Comparison of ENCODE assay signal across 17 cellular contexts in genomic region chr1:183892351-183892793, GRCh38.
A peak's percentile ranks its signal among the peaks of the same experiment; 100 is the strongest.
DNase-seq lines count a peak whose midpoint lies in the region; ATAC-seq, FAIRE-seq and TF ChIP-seq lines count a peak whose summit lies in the region.
"Had no signal": no experiment of that assay in that cellular context is flagged by ENCODE, and none has a peak within 500 bp of the region (broad histone marks: within the 10 kb centered on the region; RNA-seq: fewer than 3 reads in every experiment).

No MANE protein-coding gene starts in this region.

- TF ChIP-seq CTCF in D721Med (IDR thresholded peaks at IDR 0.05; ENCODE audit: insufficient read depth, missing control alignments): no peak
- no peak for TF ChIP-seq CTCF in fibroblast of mammary gland (conservative IDR thresholded peaks at IDR 0.05; ENCODE audit: control insufficient read depth, insufficient read depth, low read depth, low read length)
- no peak for TF ChIP-seq CTCF in omental fat pad (IDR thresholded peaks at IDR 0.05)
- TF ChIP-seq CTCF in GM10266 (IDR thresholded peaks at IDR 0.05; ENCODE audit: control insufficient read depth, insufficient read depth, low read depth, missing control alignments): no peak

- H3K4me3 ChIP-seq in fibroblast of mammary gland (ENCODE audit: control insufficient read depth, low read depth, low read length): no peak overlapping the region
- H3K4me3 ChIP-seq: ovary, thoracic aorta had no signal

- DNase-seq in D721Med (ENCODE audit: insufficient read length, low spot score) (no peak), NOMO-1 (lab: John Stamatoyannopoulos, UW; ENCODE audit: unreplicated experiment in 2 of 2) (peak; percentile 75 to 78), fibroblast of mammary gland (ENCODE audit: low read depth) (peak; percentile 36), omental fat pad (ENCODE audit: low spot score) (no peak), left colon (no peak), GM10266 (ENCODE audit: extremely low spot score) (no peak)
- DNase-seq: activated T-cell treated with anti-CD3 and anti-CD28 coated beads, Interleukin-2, amount 50 U/mL, for 72 hours; amniotic stem cell; DMS53; NCI-H1105; NCI-H446; ovary; T1000 had no signal

- FAIRE-seq in D721Med (lab: Jason Lieb, UNC): peak; percentile 68
- FAIRE-seq: HTR-8/SVneo had no signal

- intact Hi-C loops in left colon (cut with DNase I, micrococcal nuclease): no loop called here

- ATAC-seq in omental fat pad (ENCODE audit: low FRiP score): peak; percentile 63
- no peak for ATAC-seq in left colon
- ATAC-seq in GM21786 (IDR thresholded peaks at IDR 0.05; ENCODE audit: unreplicated experiment): no peak
- ATAC-seq in HG02840 (IDR thresholded peaks at IDR 0.05; ENCODE audit: low FRiP score, unreplicated experiment): no peak
- ATAC-seq: activated T-cell treated with anti-CD3 and anti-CD28 coated beads, Interleukin-2, amount 50 U/mL, for 72 hours had no signal

Comparison
In these comparisons a context has a peak if more than half of its experiments do, and no peak if none do; other contexts are left out.
1. DNase-seq: peak in NOMO-1 (2 of 2) and fibroblast of mammary gland (single experiment); none in D721Med (single experiment), omental fat pad (single experiment), left colon (0 of 2) and GM10266 (single experiment).